ENCODE assay signal across 9 cellular contexts in the genomic region with DNA sequence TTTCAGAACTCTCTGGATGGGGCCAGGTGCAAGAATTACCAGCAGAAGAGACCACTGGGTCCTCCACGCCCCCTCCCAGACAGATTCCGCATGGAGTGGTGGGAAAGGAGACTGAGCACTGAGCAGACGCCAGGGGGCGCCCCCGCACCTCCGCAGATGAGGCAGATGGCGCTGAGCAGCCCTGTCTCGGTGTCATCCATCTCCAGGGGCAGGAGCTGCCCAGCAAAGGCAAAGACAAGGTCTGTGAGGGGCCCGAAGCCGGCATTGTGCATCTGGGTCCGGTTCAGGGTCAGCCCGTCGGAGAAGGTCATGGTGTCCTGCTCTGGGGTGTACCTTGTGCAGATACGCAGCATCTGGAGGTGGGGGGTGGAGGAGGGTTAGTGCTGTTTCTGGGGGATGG. TPM values are rescaled to one million over a fixed set of nuclear protein-coding genes. Genes with fewer than 3 reads are reported as not detected.
DNase-seq lines count a peak whose midpoint lies in the region; ATAC-seq and TF ChIP-seq lines count a peak whose summit lies in the region.
"Had no signal": no experiment of that assay in that cellular context is flagged by ENCODE, and none has a peak within 500 bp of the region (broad histone marks: within the 10 kb centered on the region; RNA-seq: fewer than 3 reads in every experiment).

No MANE protein-coding gene starts in this region.

- ATAC-seq in omental fat pad (ENCODE audit: low FRiP score) (peak; percentile 73), thoracic aorta (ENCODE audit: insufficient number of reproducible peaks, low FRiP score, low read depth) (no peak), HG03108 (IDR thresholded peaks at IDR 0.05; ENCODE audit: unreplicated experiment) (no peak)

- peaks cover 47% of the 10 kb centered on the region for H3K36me3 ChIP-seq in thoracic aorta

- H3K4me1 ChIP-seq in thoracic aorta (ENCODE audit: control insufficient read depth in 1 of 2, low read depth in 2 of 2) = peaks cover 19 to 46% of the 10 kb centered on the region in 2 donors

- TF ChIP-seq CTCF in GM10248 (IDR thresholded peaks at IDR 0.05; ENCODE audit: control extremely low read depth, extremely low read depth, low read depth, missing control alignments) = peak; percentile 91
- peak; percentile 96 for TF ChIP-seq CTCF in LNCAP (IDR thresholded peaks at IDR 0.05)
- peak; percentile 94 for TF ChIP-seq CTCF in fibroblast of the aortic adventitia (IDR thresholded peaks at IDR 0.05; ENCODE audit: insufficient read depth, low read length)
- TF ChIP-seq CTCF in omental fat pad (IDR thresholded peaks at IDR 0.05) = peak in 2 of 3 donors; percentile 7 to 89
- TF ChIP-seq CTCF in thoracic aorta (IDR thresholded peaks at IDR 0.05) = peak; percentile 95

- DNase-seq in GM10248 (ENCODE audit: extremely low spot score) = peak; percentile 81
- DNase-seq in RPMI7951 (ENCODE audit: low read depth) = peak; percentile 61
- DNase-seq in activated T-helper 1 cell treated with anti-CD3 and anti-CD28 coated beads, Interleukin-2, amount 50 U/mL, for 16 hours (ENCODE audit: low read depth in 1 of 2, low spot score in 1 of 2) = peak; percentile 72 to 76
- peak; percentile 74 for DNase-seq in fibroblast of the aortic adventitia (ENCODE audit: low read depth)
- DNase-seq in omental fat pad (ENCODE audit: low spot score) = peak; percentile 73
- DNase-seq in thoracic aorta (ENCODE audit: low spot score) = no peak

- POLR2A ChIA-PET in GM10248 (lab: Yijun Ruan, JAX) = interaction anchor here (0.9 kb wide), 1 partner anchor 108 kb away, joined by 4 read pairs; the partner anchor contains the start of gene AAAS

- CTCF ChIA-PET in GM10248 (lab: Yijun Ruan, JAX) = interaction anchor here (0.6 to 19.5 kb wide), 44 partner anchors 8 to 295 kb away, joined by 3 to 383 read pairs (median 6); partner anchors contain the start of genes AAAS, CSAD, ESPL1 and MYG1

- H3K27me3 ChIP-seq in thoracic aorta (replicated peaks; ENCODE audit: insufficient read depth) = no peaks in the 10 kb centered on the region

- no peak overlapping the region for H3K27ac ChIP-seq in thoracic aorta

- H3K4me3 ChIP-seq in fibroblast of the aortic adventitia (ENCODE audit: low read depth, low read length) = no peak overlapping the region
- H3K4me3 ChIP-seq in thoracic aorta = no peak overlapping the region

- H3K9me3 ChIP-seq in thoracic aorta = no peaks in the 10 kb centered on the region

RNA-seq across cellular contexts. Expression of gene ITGB7, which starts 6.3 kb away (rescaled TPM):
- total RNA-seq in RPMI7951 (2014; rRNA removed; shearing (Covaris generic)) = 0.96 and 1.1 TPM in 2 replicates
- total RNA-seq in fibroblast of the aortic adventitia (ENCODE audit: low replicate concordance) (0.54 TPM in 1 of 2 replicates, not detected in the other), omental fat pad (1 to 10 TPM; 1.1 to 2.8 (median 1.9) TPM), thoracic aorta (1 to 10 TPM; 2.1 to 8.3 TPM)
- total RNA-seq: glomerular endothelial cell had no signal

RNA-seq across cellular contexts. Expression of gene RARG, which starts 18.7 kb away (rescaled TPM):
- 11.1 and 13.8 TPM in 2 replicates for total RNA-seq in RPMI7951 (2014; rRNA removed; shearing (Covaris generic))
- total RNA-seq in fibroblast of the aortic adventitia (ENCODE audit: low replicate concordance) = 43.9 and 69.4 TPM in 2 replicates
- total RNA-seq in omental fat pad = 10 to 100 TPM in 3 of 4 donors, 1 to 10 TPM in 1; 4.3 to 23.5 (median 13.2) TPM
- total RNA-seq in thoracic aorta = 10 to 100 TPM; 25.7 to 37.5 TPM

RNA-seq across cellular contexts. Expression of gene CSAD, which starts 32.6 kb away (rescaled TPM):
- 1.8 and 5.3 TPM in 2 replicates for total RNA-seq in RPMI7951 (2014; rRNA removed; shearing (Covaris generic))
- total RNA-seq in fibroblast of the aortic adventitia (ENCODE audit: low replicate concordance) (8.7 and 23.4 TPM in 2 replicates), omental fat pad (100 to 1,000 TPM in 1 of 4 donors, 10 to 100 TPM in 3; 71.1 to 118 (median 81.7) TPM), thoracic aorta (10 to 100 TPM; 70.8 to 89.5 TPM)

RNA-seq across cellular contexts. Expression of gene ZNF740, which starts 32.8 kb away (rescaled TPM):
- 6.6 and 8.6 TPM in 2 replicates for total RNA-seq in RPMI7951 (2014; rRNA removed; shearing (Covaris generic))
- total RNA-seq in fibroblast of the aortic adventitia (ENCODE audit: low replicate concordance) = 12.6 and 16.3 TPM in 2 replicates
- total RNA-seq in omental fat pad = 10 to 100 TPM; 11.2 to 21.8 (median 16.5) TPM
- total RNA-seq in thoracic aorta = 10 to 100 TPM; 22.2 to 28.4 TPM

RNA-seq across cellular contexts. Expression of gene ESPL1, which starts 54.8 kb away (rescaled TPM):
- 11.3 and 12.6 TPM in 2 replicates for total RNA-seq in RPMI7951 (2014; rRNA removed; shearing (Covaris generic))
- total RNA-seq in fibroblast of the aortic adventitia (ENCODE audit: low replicate concordance) (1.5 and 13.5 TPM in 2 replicates), omental fat pad (1 to 10 TPM in 1 of 4 donors, under 1 TPM in 3; 0.63 to 2.0 (median 0.90) TPM), thoracic aorta (under 1 TPM; 0.78 to 0.95 TPM)
